Comparison of ENCODE assay signal across 1 cellular context in genomic region chr12:8080131-8080530, GRCh38.
TF ChIP-seq lines count a peak whose summit lies in the region.

No MANE protein-coding gene starts in this region.

TF ChIP-seq in K562, 482 proteins besides CTCF, POLR2A, EP300 and RAD21:
- TF ChIP-seq HIVEP1 (CRISPR knock-in tag; IDR thresholded peaks at IDR 0.05) (no peak), GATA2 (CRISPR knock-in tag; IDR thresholded peaks at IDR 0.05) (0 out of 2 replicates have a peak, but pooled peaks have one; percentile 36), NR2C1 (IDR thresholded peaks at IDR 0.05) (no peak), NR2C1 (tag; IDR thresholded peaks at IDR 0.05) (0 out of 2 replicates have a peak, but pooled peaks have one; percentile 22), JUND (IDR thresholded peaks at IDR 0.05; ENCODE audit: borderline replicate concordance, low read depth, low read length) (peak; percentile 68), JUND (tag; IDR thresholded peaks at IDR 0.05; ENCODE audit: borderline replicate concordance, low read depth, low read length) (peak; percentile 87), FOSL1 (tag; conservative IDR thresholded peaks at IDR 0.05) (peak; percentile 40; the same call in 1 of the 2 replicates), ATF7 (IDR thresholded peaks at IDR 0.05) (peak; percentile 84), EP400 (IDR thresholded peaks at IDR 0.05) (peak; percentile 28; the same call in 1 of the 2 replicates), ZNF384 (IDR thresholded peaks at IDR 0.05; ENCODE audit: low read depth, low read length) (peak; percentile 93), ZNF766 (CRISPR knock-in tag; conservative IDR thresholded peaks at IDR 0.05) (peak; percentile 68; the same call in 1 of the 2 replicates), HOMEZ (CRISPR knock-in tag; IDR thresholded peaks at IDR 0.05) (no peak), POLR3G (IDR thresholded peaks at IDR 0.05; ENCODE audit: extremely low read depth, insufficient read length, insufficient replicate concordance) (no peak), ATF3 (IDR thresholded peaks at IDR 0.05) (peak; percentile 71; the same call in 1 of the 2 replicates), ATF3 (CRISPR knock-in tag; conservative IDR thresholded peaks at IDR 0.05) (no peak), MEF2D (tag; conservative IDR thresholded peaks at IDR 0.05; ENCODE audit: low read depth) (0 out of 2 replicates have a peak, but pooled peaks have one; percentile 9), ESRRB (CRISPR knock-in tag; IDR thresholded peaks at IDR 0.05; ENCODE audit: borderline replicate concordance) (no peak), ZNF274 (IDR thresholded peaks at IDR 0.05; ENCODE audit: borderline replicate concordance, low read depth, low read length) (no peak), SMARCE1 (IDR thresholded peaks at IDR 0.05) (no peak), NR2C2 (CRISPR knock-in tag; IDR thresholded peaks at IDR 0.05) (no peak), NR2C2 (tag; IDR thresholded peaks at IDR 0.05) (peak; percentile 42), ZNF436 (CRISPR knock-in tag; IDR thresholded peaks at IDR 0.05) (no peak), RAD51 (IDR thresholded peaks at IDR 0.05; ENCODE audit: borderline replicate concordance, low read depth) (peak; percentile 46; the same call in 1 of the 2 replicates), BCL6 (CRISPR knock-in tag; IDR thresholded peaks at IDR 0.05) (no peak), XRCC5 (IDR thresholded peaks at IDR 0.05; ENCODE audit: low read depth, low read length) (no peak), SMARCA4 (IDR thresholded peaks at IDR 0.05) (peak; percentile 28; the same call in 1 of the 2 replicates), DDX20 (tag; IDR thresholded peaks at IDR 0.05; ENCODE audit: low read depth) (0 out of 2 replicates have a peak, but pooled peaks have one; percentile 21), CSDE1 (IDR thresholded peaks at IDR 0.05) (no peak)
- TF ChIP-seq, protein P1, sequence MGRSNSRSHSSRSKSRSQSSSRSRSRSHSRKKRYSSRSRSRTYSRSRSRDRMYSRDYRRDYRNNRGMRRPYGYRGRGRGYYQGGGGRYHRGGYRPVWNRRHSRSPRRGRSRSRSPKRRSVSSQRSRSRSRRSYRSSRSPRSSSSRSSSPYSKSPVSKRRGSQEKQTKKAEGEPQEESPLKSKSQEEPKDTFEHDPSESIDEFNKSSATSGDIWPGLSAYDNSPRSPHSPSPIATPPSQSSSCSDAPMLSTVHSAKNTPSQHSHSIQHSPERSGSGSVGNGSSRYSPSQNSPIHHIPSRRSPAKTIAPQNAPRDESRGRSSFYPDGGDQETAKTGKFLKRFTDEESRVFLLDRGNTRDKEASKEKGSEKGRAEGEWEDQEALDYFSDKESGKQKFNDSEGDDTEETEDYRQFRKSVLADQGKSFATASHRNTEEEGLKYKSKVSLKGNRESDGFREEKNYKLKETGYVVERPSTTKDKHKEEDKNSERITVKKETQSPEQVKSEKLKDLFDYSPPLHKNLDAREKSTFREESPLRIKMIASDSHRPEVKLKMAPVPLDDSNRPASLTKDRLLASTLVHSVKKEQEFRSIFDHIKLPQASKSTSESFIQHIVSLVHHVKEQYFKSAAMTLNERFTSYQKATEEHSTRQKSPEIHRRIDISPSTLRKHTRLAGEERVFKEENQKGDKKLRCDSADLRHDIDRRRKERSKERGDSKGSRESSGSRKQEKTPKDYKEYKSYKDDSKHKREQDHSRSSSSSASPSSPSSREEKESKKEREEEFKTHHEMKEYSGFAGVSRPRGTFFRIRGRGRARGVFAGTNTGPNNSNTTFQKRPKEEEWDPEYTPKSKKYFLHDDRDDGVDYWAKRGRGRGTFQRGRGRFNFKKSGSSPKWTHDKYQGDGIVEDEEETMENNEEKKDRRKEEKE (IDR thresholded peaks at IDR 0.05; ENCODE audit: borderline replicate concordance in 1 of 2, control insufficient read depth in 1 of 2, low read depth in 2 of 2, low read length in 1 of 2): no peak
- TF ChIP-seq, protein P2, sequence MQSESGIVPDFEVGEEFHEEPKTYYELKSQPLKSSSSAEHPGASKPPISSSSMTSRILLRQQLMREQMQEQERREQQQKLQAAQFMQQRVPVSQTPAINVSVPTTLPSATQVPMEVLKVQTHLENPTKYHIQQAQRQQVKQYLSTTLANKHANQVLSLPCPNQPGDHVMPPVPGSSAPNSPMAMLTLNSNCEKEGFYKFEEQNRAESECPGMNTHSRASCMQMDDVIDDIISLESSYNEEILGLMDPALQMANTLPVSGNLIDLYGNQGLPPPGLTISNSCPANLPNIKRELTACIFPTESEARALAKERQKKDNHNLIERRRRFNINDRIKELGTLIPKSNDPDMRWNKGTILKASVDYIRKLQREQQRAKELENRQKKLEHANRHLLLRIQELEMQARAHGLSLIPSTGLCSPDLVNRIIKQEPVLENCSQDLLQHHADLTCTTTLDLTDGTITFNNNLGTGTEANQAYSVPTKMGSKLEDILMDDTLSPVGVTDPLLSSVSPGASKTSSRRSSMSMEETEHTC (IDR thresholded peaks at IDR 0.05): 0 out of 2 replicates have a peak, but pooled peaks have one; percentile 23
